ENCODE assay signal across 8 cellular contexts in genomic region chr10:5665380-5666323, GRCh38. TPM values are rescaled to one million over a fixed set of nuclear protein-coding genes. Genes with fewer than 3 reads are reported as not detected.
DNase-seq lines count a peak whose midpoint lies in the region; ATAC-seq, FAIRE-seq and TF ChIP-seq lines count a peak whose summit lies in the region.

No MANE protein-coding gene starts in this region.

- H2AFZ ChIP-seq in K562 (ENCODE audit: low read depth, low read length) (peak overlapping the region; percentile 94), keratinocyte (ENCODE audit: control insufficient read depth, low read length) (peak overlapping the region; percentile 81)

- TF ChIP-seq POLR2A in NB4 (IDR thresholded peaks at IDR 0.05; ENCODE audit: extremely low read depth, insufficient read length) (no peak), K562 (conservative IDR thresholded peaks at IDR 0.05) (no peak), spleen (IDR thresholded peaks at IDR 0.05) (no peak)

- H3K27ac ChIP-seq in K562 (ENCODE audit: extremely low read depth, low read depth, low read length) (peak overlapping the region; percentile 69; the same call in 1 of the 3 replicates), keratinocyte (ENCODE audit: control insufficient read depth, insufficient read depth, low read length) (peak overlapping the region; percentile 24), spleen (peak overlapping the region; percentile 74 to 85 (median 82))

- H3K36me3 ChIP-seq in BE2C = no peaks in the 10 kb centered on the region
- no peaks in the 10 kb centered on the region for H3K36me3 ChIP-seq in K562 (ENCODE audit: control insufficient read depth, insufficient read depth, low read length)
- H3K36me3 ChIP-seq in keratinocyte (ENCODE audit: control insufficient read depth in 2 of 2, extremely low read depth in 1 of 2, insufficient read depth in 2 of 2, low read length in 2 of 2) = no peaks in the 10 kb centered on the region
- no peaks in the 10 kb centered on the region for H3K36me3 ChIP-seq in spleen

- CTCF ChIA-PET in K562 (lab: Yijun Ruan, JAX; ENCODE audit: low intra/inter-chr PET ratio) = no interaction called here

- DNase-seq in BE2C (no peak), NB4 (ENCODE audit: low read depth) (peak; percentile 61), K562 (ENCODE audit: extremely low read depth in 1 of 4, low spot score in 3 of 4) (peak in 2 of 4 experiments; percentile 33 to 39), keratinocyte (ENCODE audit: low read depth, low spot score) (no peak), spleen (peak; percentile 84), GM19239 (ENCODE audit: insufficient read length, low spot score) (no peak)
- DNase-seq in activated CD4-positive, CD25-positive, alpha-beta regulatory T cell (lab: John Stamatoyannopoulos, UW) = no peak

- no peaks in the 10 kb centered on the region for H3K9me1 ChIP-seq in K562 (ENCODE audit: control insufficient read depth, insufficient read depth, low read length)
- H3K9me1 ChIP-seq in keratinocyte (ENCODE audit: control insufficient read depth, extremely low read depth, insufficient read depth, low read length) = no peaks in the 10 kb centered on the region

- TF ChIP-seq CTCF in BE2C (IDR thresholded peaks at IDR 0.05; ENCODE audit: low read depth, low read length) = no peak
- TF ChIP-seq CTCF in NB4 (IDR thresholded peaks at IDR 0.05; ENCODE audit: low read depth, low read length) = no peak
- no peak for TF ChIP-seq CTCF in K562 (IDR thresholded peaks at IDR 0.05 in 2 of 3, conservative IDR thresholded peaks at IDR 0.05 in 1 of 3; ENCODE audit: insufficient read depth in 2 of 3, low read depth in 1 of 3, low read length in 3 of 3)
- no peak for TF ChIP-seq CTCF in keratinocyte (optimal IDR thresholded peaks at IDR 0.05 in 1 of 3, IDR thresholded peaks at IDR 0.05 in 1 of 3, conservative IDR thresholded peaks at IDR 0.05 in 1 of 3; ENCODE audit: extremely low read depth in 1 of 3, insufficient read depth in 2 of 3, low read length in 3 of 3)
- no peak for TF ChIP-seq CTCF in spleen (IDR thresholded peaks at IDR 0.05 in 8 of 11, conservative IDR thresholded peaks at IDR 0.05 in 3 of 11)

- no peak for TF ChIP-seq EP300 in K562 (IDR thresholded peaks at IDR 0.05; ENCODE audit: low read length)

- intact Hi-C loops in K562 (cut with micrococcal nuclease) (no loop called here), spleen (cut with DNase I; ENCODE audit: low total_unique reads) (no loop called here)

- POLR2A ChIA-PET in K562 (lab: Yijun Ruan, JAX) = interaction anchor here (0.6 to 1.2 kb wide), 3 partner anchors 18 to 992 kb away, joined by 3 to 4 read pairs (median 4); no protein-coding TSS in a partner anchor

- ATAC-seq in GM21381 (IDR thresholded peaks at IDR 0.05; ENCODE audit: unreplicated experiment) (peak; percentile 26), K562 (peak; percentile 74)

- TSS peak; percentile 61 for BruUV-seq in K562 (replicated peaks; lab: Mats Ljungman, UMichigan)

- dilution Hi-C loops in keratinocyte (cut with MboI; ENCODE audit: extremely low pct_ligation_motif_present, low sequenced_read_pairs) = no loop called here

- H3K79me2 ChIP-seq in K562 (ENCODE audit: control insufficient read depth, insufficient read depth, low read length) (peaks cover 17% of the 10 kb centered on the region; the same call in 2 of the 3 replicates), keratinocyte (ENCODE audit: control insufficient read depth, insufficient read depth, low read length) (no peaks in the 10 kb centered on the region)

- FAIRE-seq in K562 (lab: Jason Lieb, UNC) (peak; percentile 69), keratinocyte (lab: Jason Lieb, UNC) (no peak), GM19239 (lab: Jason Lieb, UNC) (no peak)

- peak overlapping the region; percentile 67 to 96 for H3K9ac ChIP-seq in K562 (ENCODE audit: insufficient read depth in 1 of 2, low read depth in 2 of 2, low read length in 2 of 2)
- peak overlapping the region; percentile 73 for H3K9ac ChIP-seq in keratinocyte (ENCODE audit: control insufficient read depth, extremely low read depth, insufficient read depth, low read length)

- no peaks in the 10 kb centered on the region for H3K27me3 ChIP-seq in BE2C
- H3K27me3 ChIP-seq in K562 (ENCODE audit: control insufficient read depth in 2 of 2, insufficient read depth in 2 of 2, low read length in 2 of 2) = no peaks in the 10 kb centered on the region; a peak in 1 of 5 replicates
- H3K27me3 ChIP-seq in keratinocyte (ENCODE audit: control insufficient read depth, extremely low read depth, insufficient read depth, low read length) = no peaks in the 10 kb centered on the region
- H3K27me3 ChIP-seq in spleen (replicated peaks in 1 of 7) = no peaks in the 10 kb centered on the region

- TF ChIP-seq RAD21 in K562 (CRISPR knock-in tag; conservative IDR thresholded peaks at IDR 0.05 in 1 of 2, IDR thresholded peaks at IDR 0.05 in 1 of 2) = no peak

- H3K4me2 ChIP-seq in K562 (ENCODE audit: insufficient read depth, low read length) (peak overlapping the region; percentile 100), keratinocyte (ENCODE audit: control insufficient read depth, extremely low read depth, insufficient read depth, low read depth, low read length) (peak overlapping the region; percentile 85)

- 10% methylated on average over 25 of the region's 43 CpGs for WGBS in K562 (ENCODE audit: insufficient coverage, low coverage, missing lambda C conversion rate)
- 5 to 7% (median 7%) methylated on average over 34 to 43 of the region's 43 CpGs for WGBS in spleen, 5 donors

- H3K4me1 ChIP-seq in BE2C (no peaks in the 10 kb centered on the region), K562 (replicated peaks in 1 of 2; ENCODE audit: control insufficient read depth in 2 of 2, insufficient read depth in 2 of 2, low read length in 2 of 2) (peaks cover 5 to 17% of the 10 kb centered on the region in 2 experiments; a peak in 4 of 5 replicates), keratinocyte (ENCODE audit: control insufficient read depth, extremely low read depth, insufficient read depth, low read length) (peaks cover 5% of the 10 kb centered on the region), spleen (peaks cover 4 to 56% (median 32%) of the 10 kb centered on the region in 6 donors)

- H3K9me3 ChIP-seq in BE2C = no peaks in the 10 kb centered on the region
- H3K9me3 ChIP-seq in K562 (replicated peaks; ENCODE audit: control insufficient read depth, insufficient read depth, low read depth, low read length) = no peaks in the 10 kb centered on the region
- no peaks in the 10 kb centered on the region for H3K9me3 ChIP-seq in keratinocyte (ENCODE audit: control insufficient read depth, low read depth, low read length)
- H3K9me3 ChIP-seq in spleen = no peaks in the 10 kb centered on the region

- in situ Hi-C loops in K562 (cut with MboI) = no loop called here

- peaks cover 7% of the 10 kb centered on the region; the same call in 1 of the 2 replicates for H4K20me1 ChIP-seq in K562 (replicated peaks; ENCODE audit: control insufficient read depth, insufficient read depth, low read length)
- H4K20me1 ChIP-seq in keratinocyte (ENCODE audit: control insufficient read depth, extremely low read depth, insufficient read depth, low read length) = no peaks in the 10 kb centered on the region

- H3K4me3 ChIP-seq in BE2C (ENCODE audit: low read depth, low read length) (peak overlapping the region; percentile 72), NB4 (ENCODE audit: low read depth, low read length) (peak overlapping the region; percentile 68), K562 (peak overlapping the region; percentile 81), keratinocyte (ENCODE audit: control insufficient read depth in 2 of 3, extremely low read depth in 1 of 3, insufficient read depth in 2 of 3, low read depth in 1 of 3, low read length in 3 of 3) (peak overlapping the region; percentile 55 to 82 (median 63)), spleen (peak overlapping the region; percentile 80 to 97 (median 92))

RNA-seq across cellular contexts. Expression of gene ASB13, which starts 0.7 kb away (rescaled TPM):
- polyA plus RNA-seq in BE2C (2012; ENCODE audit: insufficient read depth, insufficient read length, low read depth) = 22.8 TPM
- 5.8 and 11.8 TPM in 2 replicates for total RNA-seq in K562 (2011; cell fraction: chromatin; rRNA removed; ENCODE audit: low replicate concordance)
- 8.6 and 12.8 TPM in 2 replicates for total RNA-seq in K562 (2011; cell fraction: nucleolus; rRNA removed)
- 5.2 and 5.6 TPM in 2 replicates for total RNA-seq in K562 (2011; cell fraction: nucleoplasm; rRNA removed)
- total RNA-seq in K562 (2014; rRNA removed) (18.2 and 21.8 TPM in 2 replicates), K562 (2014; rRNA removed; fragmentation: Illumina TruSeq; extraction: Trizol) (12.4 and 14.2 TPM in 2 replicates), K562 (2015; rRNA removed; fragmentation: Illumina TruSeq; extraction: Trizol) (15.5 and 16.9 TPM in 2 replicates), K562 (2021) (28.8 and 33.2 TPM in 2 replicates), spleen (10 to 100 TPM; 17.0 to 29.6 (median 21.6) TPM)
- polyA plus RNA-seq in K562 (2011; rRNA removed) (17.4 and 18.1 TPM in 2 replicates), K562 (2014; fragmentation: Illumina TruSeq; extraction: Trizol) (15.5 and 16.9 TPM in 2 replicates), K562 (2014; fragmentation: Nextera tagmentation; extraction: Ambion mirVana) (1 to 10 TPM; 5.2 to 6.9 TPM), K562 (2014; rRNA removed) (14.5 and 18.7 TPM in 2 replicates), keratinocyte (6.4 to 8.4 TPM (median 8.1 TPM) in 3 replicates), spleen (10 to 100 TPM; 17.7 to 25.4 (median 25.1) TPM)
- 21.7 and 26.7 TPM in 2 replicates for polyA plus RNA-seq in K562 (2011; cell fraction: cytosol; rRNA removed)
- polyA plus RNA-seq in K562 (2011; cell fraction: nucleus; rRNA removed) = 12.9 and 14.4 TPM in 2 replicates
- polyA plus RNA-seq in K562 (2012) = 14.6 and 18.9 TPM in 2 replicates
- polyA minus RNA-seq in K562 (2011; rRNA and poly(A)+ RNA removed) = 15.3 and 18.8 TPM in 2 replicates
- polyA minus RNA-seq in K562 (2011; cell fraction: cytosol; rRNA and poly(A)+ RNA removed) = 17.8 and 19.0 TPM in 2 replicates
- polyA minus RNA-seq in K562 (2011; cell fraction: nucleus; rRNA and poly(A)+ RNA removed) = 4.6 and 6.1 TPM in 2 replicates
- 3.3 TPM for polyA plus RNA-seq in keratinocyte (2011; ENCODE audit: low read depth)
- 4.8 and 7.2 TPM in 2 replicates for polyA plus RNA-seq in keratinocyte (2011; cell fraction: cytosol; rRNA removed)
- 5.6 and 6.6 TPM in 2 replicates for polyA plus RNA-seq in keratinocyte (2011; cell fraction: nucleus; rRNA removed)
- 8.2 and 11.3 TPM in 2 replicates for polyA plus RNA-seq in keratinocyte (2012; ENCODE audit: low replicate concordance)
- 10.6 to 13.9 TPM (median 11.4 TPM) in 3 replicates for polyA minus RNA-seq in keratinocyte
- polyA minus RNA-seq in keratinocyte (2011; cell fraction: cytosol; rRNA and poly(A)+ RNA removed) = 9.0 TPM
- polyA minus RNA-seq in keratinocyte (2011; cell fraction: nucleus; rRNA and poly(A)+ RNA removed) = 5.9 and 6.4 TPM in 2 replicates

RNA-seq across cellular contexts. Expression of gene TASOR2, which starts 19.0 kb away (rescaled TPM):
- 42.1 TPM for polyA plus RNA-seq in BE2C (2012; ENCODE audit: insufficient read depth, insufficient read length, low read depth)
- total RNA-seq in K562 (2011; cell fraction: chromatin; rRNA removed; ENCODE audit: low replicate concordance) = 55.2 and 226 TPM in 2 replicates
- 35.5 and 61.6 TPM in 2 replicates for total RNA-seq in K562 (2011; cell fraction: nucleolus; rRNA removed)
- 75.3 and 118 TPM in 2 replicates for total RNA-seq in K562 (2011; cell fraction: nucleoplasm; rRNA removed)
- total RNA-seq in K562 (2014; rRNA removed) (63.2 and 65.0 TPM in 2 replicates), K562 (2014; rRNA removed; fragmentation: Illumina TruSeq; extraction: Trizol) (68.0 and 76.3 TPM in 2 replicates), K562 (2015; rRNA removed; fragmentation: Illumina TruSeq; extraction: Trizol) (67.3 and 75.3 TPM in 2 replicates), K562 (2021) (60.9 and 66.2 TPM in 2 replicates), spleen (10 to 100 TPM; 58.3 to 87.9 (median 72.6) TPM)
- polyA plus RNA-seq in K562 (2011; rRNA removed) (38.1 and 48.4 TPM in 2 replicates), K562 (2014; fragmentation: Illumina TruSeq; extraction: Trizol) (49.2 and 52.3 TPM in 2 replicates), K562 (2014; fragmentation: Nextera tagmentation; extraction: Ambion mirVana) (10 to 100 TPM; 12.7 to 14.1 TPM), K562 (2014; rRNA removed) (35.7 and 37.3 TPM in 2 replicates), keratinocyte (34.9 to 40.4 TPM (median 35.0 TPM) in 3 replicates), spleen (10 to 100 TPM in 2 of 3 donors, 1 to 10 TPM in 1; 9.5 to 11.3 (median 10.1) TPM)
- 10.4 and 13.8 TPM in 2 replicates for polyA plus RNA-seq in K562 (2011; cell fraction: cytosol; rRNA removed)
- 69.3 and 70.3 TPM in 2 replicates for polyA plus RNA-seq in K562 (2011; cell fraction: nucleus; rRNA removed)
- 24.7 and 31.3 TPM in 2 replicates for polyA plus RNA-seq in K562 (2012)
- 89.0 and 95.1 TPM in 2 replicates for polyA minus RNA-seq in K562 (2011; rRNA and poly(A)+ RNA removed)
- polyA minus RNA-seq in K562 (2011; cell fraction: cytosol; rRNA and poly(A)+ RNA removed) = 33.9 and 39.1 TPM in 2 replicates
- 68.9 and 95.9 TPM in 2 replicates for polyA minus RNA-seq in K562 (2011; cell fraction: nucleus; rRNA and poly(A)+ RNA removed)
- polyA plus RNA-seq in keratinocyte (2011; ENCODE audit: low read depth) = 38.8 TPM
- polyA plus RNA-seq in keratinocyte (2011; cell fraction: cytosol; rRNA removed) = 14.9 and 29.6 TPM in 2 replicates
- 61.5 and 71.4 TPM in 2 replicates for polyA plus RNA-seq in keratinocyte (2011; cell fraction: nucleus; rRNA removed)
- polyA plus RNA-seq in keratinocyte (2012; ENCODE audit: low replicate concordance) = 18.2 and 26.5 TPM in 2 replicates
- 17.5 to 82.6 TPM (median 47.0 TPM) in 3 replicates for polyA minus RNA-seq in keratinocyte
- 40.9 TPM for polyA minus RNA-seq in keratinocyte (2011; cell fraction: cytosol; rRNA and poly(A)+ RNA removed)
- polyA minus RNA-seq in keratinocyte (2011; cell fraction: nucleus; rRNA and poly(A)+ RNA removed) = 93.5 and 163 TPM in 2 replicates

Comparison
In these comparisons a context has a peak if more than half of its experiments do, and no peak if none do; other contexts are left out.
1. DNase-seq: peak in NB4 (single experiment) and spleen (single experiment); none in BE2C (single experiment), keratinocyte (single experiment), activated CD4-positive, CD25-positive, alpha-beta regulatory T cell (0 of 4) and GM19239 (single experiment).
2. H3K27ac ChIP-seq: peak in every context shown above with its lines; median percentile 82 in spleen; 69 in K562; 24 in keratinocyte.
3. Peak in every context shown above with its lines, with median percentiles within 50 percentile points of each other: H3K4me3 ChIP-seq.